ENCODE assay signal across 32 cellular contexts in genomic region chr12:12244341-12244740, GRCh38. TPM values are rescaled to one million over a fixed set of nuclear protein-coding genes. Genes with fewer than 3 reads are reported as not detected.
A peak's percentile ranks its signal among the peaks of the same experiment; 100 is the strongest.
DNase-seq lines count a peak whose midpoint lies in the region; ATAC-seq, FAIRE-seq and TF ChIP-seq lines count a peak whose summit lies in the region.
"Had no signal": no experiment of that assay in that cellular context is flagged by ENCODE, and none has a peak within 500 bp of the region (broad histone marks: within the 10 kb centered on the region; RNA-seq: fewer than 3 reads in every experiment).

No MANE protein-coding gene starts in this region.

- H3K4me3 ChIP-seq in GM23338 (no peak overlapping the region), dorsolateral prefrontal cortex (peak overlapping the region; percentile 3 to 75 (median 50))
- H3K4me3 ChIP-seq: cardiac muscle cell, GM12878, HAP-1, lung, pancreas, skin epidermis, testis had no signal

- peaks cover 41% of the 10 kb centered on the region for H4K20me1 ChIP-seq in GM23338 (replicated peaks; ENCODE audit: insufficient read depth)

- no peaks in the 10 kb centered on the region for H3K9me3 Mint-ChIP-seq in GM23338
- H3K9me3 Mint-ChIP-seq: activated naive CD4-positive, alpha-beta T cell treated with anti-CD3 and anti-CD28 coated beads, Interleukin-2, amount 50 U/mL, for 72 hours; stimulated activated memory B cell treated with anti-CD40 and anti-IgM and Interleukin-4, amounts not matched to agents 10 μg/mL and 1 μg/mL and 100 μg/mL, for 72 hours had no signal

- H3K79me2 ChIP-seq in GM23338 (replicated peaks; ENCODE audit: insufficient read depth) = peaks cover 100% of the 10 kb centered on the region

- no peak overlapping the region for H2AFZ ChIP-seq in GM23338

- no peaks in the 10 kb centered on the region; the same call in 1 of the 2 replicates for H3K36me3 ChIP-seq in GM23338 (ENCODE audit: insufficient read depth)
- H3K36me3 ChIP-seq: cardiac muscle cell, pancreas had no signal

- H3K27me3 ChIP-seq in GM23338 (ENCODE audit: insufficient read depth) (no peaks in the 10 kb centered on the region), dorsolateral prefrontal cortex (no peaks in the 10 kb centered on the region)
- H3K27me3 ChIP-seq: BE2C, cardiac muscle cell, pancreas, testis had no signal

- H3K4me1 Mint-ChIP-seq in GM23338 = peaks cover 34% of the 10 kb centered on the region; the same call in 2 of the 3 replicates
- H3K4me1 Mint-ChIP-seq: stimulated activated memory B cell treated with anti-CD40 and anti-IgM and Interleukin-4, amounts not matched to agents 10 μg/mL and 1 μg/mL and 100 μg/mL, for 72 hours had no signal

- no peak overlapping the region for H3K4me2 ChIP-seq in GM23338

- no peak for FAIRE-seq in RCC 7860 (lab: Jason Lieb, UNC)
- FAIRE-seq: GM12878, HepG2, pancreas had no signal

- intact Hi-C loops in dorsolateral prefrontal cortex (cut with DNase I) = no loop called here

- H3K9me2 ChIP-seq in GM23338 (ENCODE audit: insufficient read depth) = no peaks in the 10 kb centered on the region

- DNase-seq in GM23338 (ENCODE audit: low spot score) (no peak), dorsolateral prefrontal cortex (peak in 6 of 10 donors; percentile 29 to 78 (median 60)), medulla oblongata (ENCODE audit: extremely low spot score) (peak; percentile 88), substantia nigra (lab: John Stamatoyannopoulos, UW) (peak in 37 of 49 donors; percentile 8 to 75 (median 35)), RCC 7860 (ENCODE audit: low spot score) (no peak), NCI-H2107 treated with DMSO at 0.1 percent for 48 hours (lab: John Stamatoyannopoulos, UW; ENCODE audit: unreplicated experiment) (no peak)
- DNase-seq: ACHN; activated CD4-positive, alpha-beta T cell treated with anti-CD3 and anti-CD28 coated beads for 48 hours; aorta; BE2C; DMS 273 treated with DMSO at 0.1 percent for 48 hours; left cardiac atrium; MM.1S; NCI-H146; NCI-H2107; NCI-H748 treated with DMSO at 0.1 percent for 48 hours; pancreas; SIG-M5; SW 1271; testis had no signal

- H3K4me1 ChIP-seq in GM23338 (ENCODE audit: insufficient read depth) = peaks cover 14% of the 10 kb centered on the region; the same call in 1 of the 2 replicates
- H3K4me1 ChIP-seq: testis had no signal

- ATAC-seq in GM23338 (no peak), GM19452 (IDR thresholded peaks at IDR 0.05; ENCODE audit: unreplicated experiment) (no peak)
- ATAC-seq: activated naive CD4-positive, alpha-beta T cell treated with anti-CD3 and anti-CD28 coated beads, Interleukin-2, amount 50 U/mL, for 72 hours; esophagus mucosa; GM12878; HepG2; left cardiac atrium; Panc1; pancreas; stimulated activated memory B cell treated with anti-CD40 and anti-IgM and Interleukin-4, amounts not matched to agents 10 μg/mL and 1 μg/mL and 100 μg/mL, for 72 hours had no signal

- H3K4me3 Mint-ChIP-seq in GM23338 = no peak overlapping the region
- H3K4me3 Mint-ChIP-seq: nephron; stimulated activated memory B cell treated with anti-CD40 and anti-IgM and Interleukin-4, amounts not matched to agents 10 μg/mL and 1 μg/mL and 100 μg/mL, for 72 hours had no signal

- H3K27ac ChIP-seq in GM23338 (ENCODE audit: low read depth) (no peak overlapping the region), dorsolateral prefrontal cortex (peak overlapping the region in 57 of 59 donors; percentile 53 to 92 (median 80)), substantia nigra (ENCODE audit: low read depth, low read length, poor library complexity, severe bottlenecking) (peak overlapping the region; percentile 67)
- H3K27ac ChIP-seq: cardiac muscle cell, pancreas, skin epidermis, testis had no signal

- peak overlapping the region; percentile 22; the same call in 1 of the 2 replicates for H3K27ac Mint-ChIP-seq in GM23338
- H3K27ac Mint-ChIP-seq: activated naive CD4-positive, alpha-beta T cell treated with anti-CD3 and anti-CD28 coated beads, Interleukin-2, amount 50 U/mL, for 72 hours; stimulated activated memory B cell treated with anti-CD40 and anti-IgM and Interleukin-4, amounts not matched to agents 10 μg/mL and 1 μg/mL and 100 μg/mL, for 72 hours had no signal

- no peaks in the 10 kb centered on the region for H3F3A ChIP-seq in GM23338 (replicated peaks; ENCODE audit: low read depth)

- no peak for TF ChIP-seq CTCF in GM23338 (conservative IDR thresholded peaks at IDR 0.05; ENCODE audit: low read depth in 2 of 2)
- peak in 6 of 56 donors; percentile 9 to 33 (median 19) for TF ChIP-seq CTCF in dorsolateral prefrontal cortex (IDR thresholded peaks at IDR 0.05 in 54 of 56, conservative IDR thresholded peaks at IDR 0.05 in 2 of 56; ENCODE audit: low read depth in 1 of 56, partially characterized antibody in 56 of 56)

- no peaks in the 10 kb centered on the region for H3K27me3 Mint-ChIP-seq in GM23338 (ENCODE audit: insufficient read depth, low read depth, poor library complexity)

- H3K36me3 Mint-ChIP-seq in GM23338 (ENCODE audit: low read depth) = peaks cover 10% of the 10 kb centered on the region; the same call in 2 of the 3 replicates
- H3K36me3 Mint-ChIP-seq: stimulated activated memory B cell treated with anti-CD40 and anti-IgM and Interleukin-4, amounts not matched to agents 10 μg/mL and 1 μg/mL and 100 μg/mL, for 72 hours had no signal

TF ChIP-seq in GM23338, 12 proteins besides CTCF, POLR2A, EP300 and RAD21 (continues in another document):
- TF ChIP-seq EZH2 (IDR thresholded peaks at IDR 0.05; ENCODE audit: low read depth, unreplicated experiment) = no peak
- no peak for TF ChIP-seq REST (IDR thresholded peaks at IDR 0.05; ENCODE audit: unreplicated experiment)
- no peak for TF ChIP-seq STAT1 (IDR thresholded peaks at IDR 0.05; ENCODE audit: unreplicated experiment)
- TF ChIP-seq EZH2phosphoT487 (IDR thresholded peaks at IDR 0.05; ENCODE audit: unreplicated experiment) = no peak
- TF ChIP-seq CREB1 (CRISPR knock-in tag; IDR thresholded peaks at IDR 0.05; ENCODE audit: low read depth) = no peak
- TF ChIP-seq POLR2AphosphoS5 (IDR thresholded peaks at IDR 0.05; ENCODE audit: low read depth) = no peak
- TF ChIP-seq JUNB (IDR thresholded peaks at IDR 0.05; ENCODE audit: unreplicated experiment) = no peak
- TF ChIP-seq ZNF331 (CRISPR knock-in tag; IDR thresholded peaks at IDR 0.05; ENCODE audit: low read depth) = no peak
- TF ChIP-seq NANOG (IDR thresholded peaks at IDR 0.05; ENCODE audit: borderline replicate concordance) = no peak

RNA-seq across cellular contexts. Expression of gene LRP6, which starts 22.5 kb away (rescaled TPM):
- total RNA-seq in GM23338 (2014; rRNA removed; shearing (Covaris generic)) = 61.7 and 73.8 TPM in 2 replicates
- polyA plus RNA-seq in GM23338 (2016; fragmentation: Nextera tagmentation; extraction: Ambion mirVana) = 26.8 and 29.1 TPM in 2 replicates
- 10 to 100 TPM; 25.9 to 64.7 (median 42.9) TPM for total RNA-seq in dorsolateral prefrontal cortex

Comparison
In these comparisons a context has a peak if more than half of its experiments do, and no peak if none do; other contexts are left out.
1. DNase-seq: peak in dorsolateral prefrontal cortex (6 of 10), medulla oblongata (single experiment) and substantia nigra (37 of 49); none in GM23338 (single experiment), RCC 7860 (single experiment) and NCI-H2107 treated with DMSO at 0.1 percent for 48 hours (single experiment).